In genomic region chr16:69909760-69910159, GRCh38 we compare ENCODE assay signal across 26 cellular contexts.
"Had no signal": no experiment of that assay in that cellular context is flagged by ENCODE, and none has a peak within 500 bp of the region (broad histone marks: within the 10 kb centered on the region; RNA-seq: fewer than 3 reads in every experiment).

No MANE protein-coding gene starts in this region.

- ATAC-seq: activated CD4-positive, alpha-beta T cell treated with anti-CD3 and anti-CD28 coated beads for 36 hours; activated T-cell treated with anti-CD3 and anti-CD28 coated beads, Interleukin-2, amount 50 U/mL, for 4 hours; body of pancreas; esophagus mucosa; gastroesophageal sphincter; lower lobe of right lung; stimulated activated naive B cell treated with anti-CD40 and anti-IgM and Interleukin-4, amounts not matched to agents 10 μg/mL and 1 μg/mL and 100 μg/mL, for 72 hours had no signal

- H3K4me1 ChIP-seq: body of pancreas, lower lobe of right lung, parathyroid adenoma, upper lobe of left lung had no signal

- H3K9me3 ChIP-seq: body of pancreas, gastroesophageal sphincter, lower lobe of right lung, sigmoid colon, upper lobe of left lung had no signal

- H3K27me3 Mint-ChIP-seq: activated B cell treated with CpG ODN at 0.5 μM for 24 hours; activated CD4-positive, alpha-beta T cell treated with anti-CD3 and anti-CD28 coated beads for 36 hours; activated naive CD8-positive, alpha-beta T cell treated with anti-CD3 and anti-CD28 coated beads, Interleukin-2, amount 10 ng/mL, durations not matched to agents 7 days and 5 days; naive B cell; stimulated activated naive B cell treated with anti-CD40 and anti-IgM and Interleukin-4, amounts not matched to agents 10 μg/mL and 1 μg/mL and 100 μg/mL, for 72 hours had no signal

- H3K4me3 ChIP-seq: body of pancreas, gastroesophageal sphincter, lower lobe of right lung, sigmoid colon, upper lobe of left lung had no signal

- H3K9me3 Mint-ChIP-seq: activated B cell treated with CpG ODN at 0.5 μM for 24 hours; activated naive CD4-positive, alpha-beta T cell treated with anti-CD3 and anti-CD28 coated beads for 36 hours; activated naive CD8-positive, alpha-beta T cell treated with anti-CD3 and anti-CD28 coated beads, Interleukin-2, amount 10 ng/mL, durations not matched to agents 7 days and 5 days; activated T-cell treated with anti-CD3 and anti-CD28 coated beads, Interleukin-2, amount 50 U/mL, for 4 hours; naive B cell; stimulated activated naive B cell treated with anti-CD40 and anti-IgM and Interleukin-4, amounts not matched to agents 10 μg/mL and 1 μg/mL and 100 μg/mL, for 72 hours had no signal

- H3K27ac ChIP-seq: body of pancreas, gastroesophageal sphincter, lower lobe of right lung, parathyroid adenoma, sigmoid colon, upper lobe of left lung had no signal

- DNase-seq: activated B cell treated with CpG ODN at 0.5 μM for 24 hours; activated CD4-positive, alpha-beta T cell treated with anti-CD3 and anti-CD28 coated beads for 36 hours; activated CD4-positive, alpha-beta T cell treated with anti-CD3 and anti-CD28 coated beads, Interleukin-2, amount 50 U/mL, for 4 hours; activated CD8-positive, alpha-beta memory T cell treated with anti-CD3 and anti-CD28 coated beads for 24 hours; activated CD8-positive, alpha-beta memory T cell treated with anti-CD3 and anti-CD28 coated beads, Interleukin-2, amount 50 U/mL, for 4 hours; activated naive CD4-positive, alpha-beta T cell treated with anti-CD3 and anti-CD28 coated beads for 36 hours; activated naive CD8-positive, alpha-beta T cell treated with anti-CD3 and anti-CD28 coated beads, Interleukin-2, amount 10 ng/mL, durations not matched to agents 7 days and 5 days; activated T-cell treated with anti-CD3 and anti-CD28 coated beads, Interleukin-2, amount 50 U/mL, for 4 hours; body of pancreas; dermis blood vessel endothelial cell; effector memory CD4-positive, alpha-beta T cell; head of caudate nucleus; islet precursor cell; left colon; lower lobe of right lung; naive B cell; nucleus accumbens; sigmoid colon; stimulated activated CD4-positive, alpha-beta T cell treated with anti-CD3 and anti-CD28 coated beads, Interleukin-2, amount 100 ng/mL, for 48 hours; stimulated activated CD8-positive, alpha-beta memory T cell treated with anti-CD3 and anti-CD28 coated beads, Interleukin-4, amount 100 ng/mL, for 48 hours; stimulated activated naive B cell treated with anti-CD40 and anti-IgM and Interleukin-4, amounts not matched to agents 10 μg/mL and 1 μg/mL and 100 μg/mL, for 72 hours; T-helper 9 cell; upper lobe of left lung had no signal

- H3K4me3 Mint-ChIP-seq: activated B cell treated with CpG ODN at 0.5 μM for 24 hours; activated CD4-positive, alpha-beta T cell treated with anti-CD3 and anti-CD28 coated beads for 36 hours; activated naive CD4-positive, alpha-beta T cell treated with anti-CD3 and anti-CD28 coated beads for 36 hours; activated naive CD8-positive, alpha-beta T cell treated with anti-CD3 and anti-CD28 coated beads, Interleukin-2, amount 10 ng/mL, durations not matched to agents 7 days and 5 days; activated T-cell treated with anti-CD3 and anti-CD28 coated beads, Interleukin-2, amount 50 U/mL, for 4 hours; naive B cell; stimulated activated naive B cell treated with anti-CD40 and anti-IgM and Interleukin-4, amounts not matched to agents 10 μg/mL and 1 μg/mL and 100 μg/mL, for 72 hours had no signal

- H3K27me3 ChIP-seq: body of pancreas, gastroesophageal sphincter, sigmoid colon, upper lobe of left lung had no signal

- H3K4me1 Mint-ChIP-seq: activated B cell treated with CpG ODN at 0.5 μM for 24 hours; activated CD4-positive, alpha-beta T cell treated with anti-CD3 and anti-CD28 coated beads for 36 hours; naive B cell had no signal

- H3K27ac Mint-ChIP-seq: activated B cell treated with CpG ODN at 0.5 μM for 24 hours; activated CD4-positive, alpha-beta T cell treated with anti-CD3 and anti-CD28 coated beads for 36 hours; activated naive CD4-positive, alpha-beta T cell treated with anti-CD3 and anti-CD28 coated beads for 36 hours; activated naive CD8-positive, alpha-beta T cell treated with anti-CD3 and anti-CD28 coated beads, Interleukin-2, amount 10 ng/mL, durations not matched to agents 7 days and 5 days; naive B cell; stimulated activated naive B cell treated with anti-CD40 and anti-IgM and Interleukin-4, amounts not matched to agents 10 μg/mL and 1 μg/mL and 100 μg/mL, for 72 hours had no signal
